In the genomic region with DNA sequence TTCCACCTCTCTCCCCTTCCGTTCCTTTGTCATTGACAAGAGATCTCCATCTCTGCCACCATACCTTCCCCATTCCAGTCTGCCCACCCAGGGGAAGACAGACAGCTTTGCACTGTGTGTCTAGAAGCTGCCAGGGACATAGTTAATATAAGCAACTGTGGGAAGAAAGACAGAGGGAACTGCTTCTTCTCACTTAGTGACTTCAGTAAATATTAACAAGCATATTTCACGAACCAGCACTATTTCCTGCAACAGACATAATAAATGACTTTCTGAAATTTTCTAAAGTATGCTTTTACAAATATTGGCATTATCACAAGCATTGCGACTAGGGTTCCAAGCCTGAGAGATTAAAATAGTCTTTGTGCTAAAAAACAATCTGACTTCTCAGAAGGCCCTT, we compare ENCODE assay signal across 19 cellular contexts. TPM values are rescaled to one million over a fixed set of nuclear protein-coding genes. Genes with fewer than 3 reads are reported as not detected.
A peak's percentile ranks its signal among the peaks of the same experiment; 100 is the strongest.
DNase-seq lines count a peak whose midpoint lies in the region; ATAC-seq, FAIRE-seq and TF ChIP-seq lines count a peak whose summit lies in the region.
"Had no signal": no experiment of that assay in that cellular context is flagged by ENCODE, and none has a peak within 500 bp of the region (broad histone marks: within the 10 kb centered on the region; RNA-seq: fewer than 3 reads in every experiment).

No MANE protein-coding gene starts in this region.

- no peak for DNase-seq in astrocyte (ENCODE audit: low read depth)
- DNase-seq in smooth muscle cell (lab: John Stamatoyannopoulos, UW; ENCODE audit: unreplicated experiment): no peak
- no peak for DNase-seq in RCC 7860 (ENCODE audit: low spot score)
- no peak for DNase-seq in NCI-H510A (lab: John Stamatoyannopoulos, UW)
- DNase-seq in activated effector memory CD4-positive, alpha-beta T cell treated with Interleukin-2 at 50 U/mL for 16 hours: no peak
- DNase-seq in RKO (ENCODE audit: low spot score): no peak
- DNase-seq: CD4-positive, alpha-beta T cell; DND-41; NCI-H1092 treated with DMSO at 0.1 percent for 48 hours; NCI-H1436 treated with DMSO at 0.1 percent for 48 hours; NCI-H1930; NCI-H748 treated with DMSO at 0.1 percent for 48 hours; PC-9; SJCRH30 had no signal

- H3K27ac Mint-ChIP-seq in astrocyte (ENCODE audit: unreplicated experiment): peak overlapping the region; percentile 73
- H3K27ac Mint-ChIP-seq: CD4-positive, alpha-beta T cell had no signal

- no peaks in the 10 kb centered on the region for H3K9me3 ChIP-seq in astrocyte (ENCODE audit: insufficient read depth, low read depth, low read length)
- H3K9me3 ChIP-seq in gastroesophageal sphincter: no peaks in the 10 kb centered on the region
- H3K9me3 ChIP-seq in smooth muscle cell (replicated peaks; ENCODE audit: low read depth): no peaks in the 10 kb centered on the region
- H3K9me3 ChIP-seq: SJCRH30 had no signal

- H3F3A ChIP-seq in smooth muscle cell (ENCODE audit: low read depth): no peaks in the 10 kb centered on the region

- TF ChIP-seq EP300 in gastroesophageal sphincter (IDR thresholded peaks at IDR 0.05): no peak

- peaks cover 2% of the 10 kb centered on the region for H3K9me3 Mint-ChIP-seq in astrocyte (ENCODE audit: unreplicated experiment)
- H3K9me3 Mint-ChIP-seq: CD4-positive, alpha-beta T cell had no signal

- H3K27me3 Mint-ChIP-seq in astrocyte (ENCODE audit: low read depth, unreplicated experiment): peaks cover 1% of the 10 kb centered on the region

- no peaks in the 10 kb centered on the region for H3K36me3 Mint-ChIP-seq in astrocyte (ENCODE audit: low read depth, unreplicated experiment)

- no peak overlapping the region for H3K4me2 ChIP-seq in astrocyte (ENCODE audit: low read length)
- peak overlapping the region; percentile 39 for H3K4me2 ChIP-seq in smooth muscle cell
- H3K4me2 ChIP-seq: KMS-11, PC-9 had no signal

- TF ChIP-seq CTCF in astrocyte (IDR thresholded peaks at IDR 0.05; ENCODE audit: insufficient read depth, low read depth, low read length) (no peak), gastroesophageal sphincter (IDR thresholded peaks at IDR 0.05) (no peak), smooth muscle cell (IDR thresholded peaks at IDR 0.05; ENCODE audit: borderline replicate concordance, insufficient read depth, poor library complexity, severe bottlenecking) (no peak)

- H3K4me1 Mint-ChIP-seq in astrocyte (ENCODE audit: low read depth, unreplicated experiment): peaks cover 38% of the 10 kb centered on the region

- no peak for TF ChIP-seq POLR2A in gastroesophageal sphincter (IDR thresholded peaks at IDR 0.05)

- H3K4me3 Mint-ChIP-seq in astrocyte (ENCODE audit: unreplicated experiment): no peak overlapping the region
- H3K4me3 Mint-ChIP-seq: CD4-positive, alpha-beta T cell had no signal

- H3K27ac ChIP-seq in astrocyte (ENCODE audit: low read depth, low read length): no peak overlapping the region
- H3K27ac ChIP-seq in gastroesophageal sphincter: peak overlapping the region; percentile 52 to 62 (median 54)
- peak overlapping the region; percentile 13 for H3K27ac ChIP-seq in smooth muscle cell (ENCODE audit: low read depth)
- H3K27ac ChIP-seq: KMS-11, PC-9, SJCRH30 had no signal

- H3K36me3 ChIP-seq in astrocyte (ENCODE audit: insufficient read depth, low read length) (no peaks in the 10 kb centered on the region), gastroesophageal sphincter (no peaks in the 10 kb centered on the region), smooth muscle cell (ENCODE audit: low read depth) (no peaks in the 10 kb centered on the region)
- H3K36me3 ChIP-seq: SJCRH30 had no signal

- WGBS in gastroesophageal sphincter (ENCODE audit: low coverage in 1 of 2), 2 donors: 19% methylated on average over 3 of the region's 3 CpGs
- WGBS in smooth muscle cell (ENCODE audit: low lambda C conversion rate): 48% methylated on average over 3 of the region's 3 CpGs

- H3K9ac ChIP-seq in astrocyte (ENCODE audit: low read length) (no peak overlapping the region), smooth muscle cell (ENCODE audit: low read depth) (no peak overlapping the region)
- H3K9ac ChIP-seq: KMS-11 had no signal

- FAIRE-seq in astrocyte (lab: Jason Lieb, UNC): no peak
- no peak for FAIRE-seq in RCC 7860 (lab: Jason Lieb, UNC)
- FAIRE-seq: GM12878 had no signal

- H3K27me3 ChIP-seq in astrocyte (ENCODE audit: insufficient read depth, low read length) (no peaks in the 10 kb centered on the region), gastroesophageal sphincter (no peaks in the 10 kb centered on the region), smooth muscle cell (ENCODE audit: low read depth) (no peaks in the 10 kb centered on the region)
- H3K27me3 ChIP-seq: SJCRH30 had no signal

- H2AFZ ChIP-seq in astrocyte (ENCODE audit: low read depth, low read length) (no peak overlapping the region), smooth muscle cell (ENCODE audit: low read depth) (no peak overlapping the region)
- H2AFZ ChIP-seq: PC-9 had no signal

- H3K4me1 ChIP-seq in astrocyte (ENCODE audit: insufficient read depth, low read length) (peaks cover 11% of the 10 kb centered on the region), gastroesophageal sphincter (peaks cover 0 to 25% (median 0%) of the 10 kb centered on the region in 3 donors), smooth muscle cell (ENCODE audit: low read depth) (peaks cover 3% of the 10 kb centered on the region)

- no peaks in the 10 kb centered on the region for H3K79me2 ChIP-seq in astrocyte (ENCODE audit: insufficient read depth, low read length)
- no peaks in the 10 kb centered on the region for H3K79me2 ChIP-seq in smooth muscle cell (ENCODE audit: low read depth)

- peak; percentile 46 for ATAC-seq in gastroesophageal sphincter
- ATAC-seq: GM12878 had no signal

- H4K20me1 ChIP-seq in astrocyte (ENCODE audit: insufficient read depth, low read length) (no peaks in the 10 kb centered on the region), smooth muscle cell (ENCODE audit: low read depth) (no peaks in the 10 kb centered on the region)

- H3K4me3 ChIP-seq in astrocyte (ENCODE audit: insufficient read depth, low read depth, low read length) (no peak overlapping the region), gastroesophageal sphincter (no peak overlapping the region), smooth muscle cell (no peak overlapping the region)
- H3K4me3 ChIP-seq: GM12878, PC-9, SJCRH30 had no signal

RNA-seq across cellular contexts. Expression of a gene that starts 43.2 kb away (rescaled TPM):
- total RNA-seq in astrocyte (45.2 and 51.4 TPM in 2 replicates), gastroesophageal sphincter (10 to 100 TPM in 1 of 4 donors, 1 to 10 TPM in 3; 1.8 to 14.2 (median 7.5) TPM), smooth muscle cell (10.2 and 13.7 TPM in 2 replicates)
- polyA plus RNA-seq in smooth muscle cell: 14.9 and 25.8 TPM in 2 replicates

RNA-seq across cellular contexts. Expression of a gene that starts 44.2 kb away (rescaled TPM):
- total RNA-seq in astrocyte (0.09 TPM in 1 of 2 replicates, not detected in the other), gastroesophageal sphincter (1 to 10 TPM in 1 of 4 donors, under 1 TPM in 3; 0.13 to 1.3 (median 0.41) TPM), smooth muscle cell (0.04 TPM in 1 of 2 replicates, not detected in the other)
- polyA plus RNA-seq in smooth muscle cell: not detected in 2 replicates
- total RNA-seq: CD4-positive, alpha-beta T cell; GM12878; H4; NCI-H460; PC-9; SJCRH30 had no signal
- polyA plus RNA-seq: GM12878 had no signal
